Comparison of ENCODE assay signal across 11 cellular contexts in genomic region chr1:164601399-164602141, GRCh38. TPM values are rescaled to one million over a fixed set of nuclear protein-coding genes. Genes with fewer than 3 reads are reported as not detected.
DNase-seq lines count a peak whose midpoint lies in the region; ATAC-seq and TF ChIP-seq lines count a peak whose summit lies in the region.
"Had no signal": no experiment of that assay in that cellular context is flagged by ENCODE, and none has a peak within 500 bp of the region (broad histone marks: within the 10 kb centered on the region; RNA-seq: fewer than 3 reads in every experiment).

No MANE protein-coding gene starts in this region.

- H3K9ac ChIP-seq in NT2/D1 (ENCODE audit: insufficient read length, low read depth) (peak overlapping the region; percentile 6), trophoblast cell (ENCODE audit: low read length) (peak overlapping the region; percentile 12)

- CTCF ChIA-PET in Calu3 (lab: Charles Lee) = interaction anchor here (0.9 to 2.1 kb wide), 6 partner anchors 10 to 186 kb away, joined by 3 to 14 read pairs (median 8); partner anchors contain the start of gene PBX1
- CTCF ChIA-PET in activated CD8-positive, alpha-beta T cell treated with anti-CD3 and anti-CD28 coated beads, Interleukin-2, amount 10 ng/mL, durations not matched to agents 7 days and 5 days (lab: Charles Lee) = no interaction called here

- peak overlapping the region; percentile 55 for H2BK12ac ChIP-seq in trophoblast cell (ENCODE audit: low read length)

- no peak overlapping the region for H4K12ac ChIP-seq in trophoblast cell (ENCODE audit: low read depth, low read length)

- H3K36me3 Mint-ChIP-seq in Calu3 (ENCODE audit: insufficient read depth, unreplicated experiment) = peaks cover 5% of the 10 kb centered on the region
- no peaks in the 10 kb centered on the region for H3K36me3 Mint-ChIP-seq in activated CD8-positive, alpha-beta T cell treated with anti-CD3 and anti-CD28 coated beads, Interleukin-2, amount 10 ng/mL, durations not matched to agents 7 days and 5 days (ENCODE audit: low read depth)
- H3K36me3 Mint-ChIP-seq: CD4-positive, CD25-positive, alpha-beta regulatory T cell; IgD-negative memory B cell had no signal

- H3K4me3 ChIP-seq in NT2/D1 (ENCODE audit: insufficient read length, low read depth) (no peak overlapping the region), gastroesophageal sphincter (peak overlapping the region in 1 of 2 donors; percentile 28), trophoblast cell (ENCODE audit: low read depth, low read length) (no peak overlapping the region)

- H3K27ac ChIP-seq in gastroesophageal sphincter (peak overlapping the region; percentile 6 to 83 (median 76)), trophoblast cell (ENCODE audit: low read depth, low read length) (peak overlapping the region; percentile 92)

- H4K8ac ChIP-seq in trophoblast cell (ENCODE audit: low read depth, low read length) = peak overlapping the region; percentile 23

- no peaks in the 10 kb centered on the region for H3K9me3 Mint-ChIP-seq in Calu3 (ENCODE audit: low read depth, unreplicated experiment)
- no peaks in the 10 kb centered on the region for H3K9me3 Mint-ChIP-seq in activated CD8-positive, alpha-beta T cell treated with anti-CD3 and anti-CD28 coated beads, Interleukin-2, amount 10 ng/mL, durations not matched to agents 7 days and 5 days (ENCODE audit: insufficient read depth)
- H3K9me3 Mint-ChIP-seq: IgD-negative memory B cell had no signal

- 38 to 48% methylated on average over 4 of the region's 5 CpGs for WGBS in gastroesophageal sphincter (ENCODE audit: low coverage in 1 of 2), 2 donors
- no CpG with 5 or more reads among the region's 5 CpGs for WGBS in trophoblast cell (ENCODE audit: extremely low coverage, insufficient coverage, insufficient read length)

- H3K27me3 Mint-ChIP-seq in Calu3 (ENCODE audit: unreplicated experiment) = no peaks in the 10 kb centered on the region
- no peaks in the 10 kb centered on the region for H3K27me3 Mint-ChIP-seq in activated CD8-positive, alpha-beta T cell treated with anti-CD3 and anti-CD28 coated beads, Interleukin-2, amount 10 ng/mL, durations not matched to agents 7 days and 5 days (ENCODE audit: low read depth)
- H3K27me3 Mint-ChIP-seq: CD4-positive, CD25-positive, alpha-beta regulatory T cell; IgD-negative memory B cell had no signal

- no peak overlapping the region for H3K23ac ChIP-seq in trophoblast cell (ENCODE audit: low read length)

- no TSS peak for BruUV-seq in Calu3 (replicated peaks; lab: Mats Ljungman, UMichigan)

- no peak overlapping the region for H2AFZ ChIP-seq in trophoblast cell (ENCODE audit: insufficient read depth, low read length, poor library complexity)

- intact Hi-C loops in Calu3 (cut with micrococcal nuclease; ENCODE audit: unreplicated experiment) = loop anchor here (1.0 kb wide), 1 partner anchor 42 kb away; the partner anchor contains the start of gene PBX1

- peak overlapping the region; percentile 44 for H3K4me3 Mint-ChIP-seq in Calu3 (ENCODE audit: low read depth, unreplicated experiment)
- H3K4me3 Mint-ChIP-seq in activated CD8-positive, alpha-beta T cell treated with anti-CD3 and anti-CD28 coated beads, Interleukin-2, amount 10 ng/mL, durations not matched to agents 7 days and 5 days = no peak overlapping the region
- H3K4me3 Mint-ChIP-seq: CD4-positive, CD25-positive, alpha-beta regulatory T cell; IgD-negative memory B cell had no signal

- H3K79me2 ChIP-seq in trophoblast cell (ENCODE audit: control insufficient read depth, insufficient read depth, low read length, poor library complexity) = peaks cover 5% of the 10 kb centered on the region

- peak overlapping the region; percentile 76 for H3K27ac Mint-ChIP-seq in Calu3 (ENCODE audit: unreplicated experiment)
- no peak overlapping the region for H3K27ac Mint-ChIP-seq in activated CD8-positive, alpha-beta T cell treated with anti-CD3 and anti-CD28 coated beads, Interleukin-2, amount 10 ng/mL, durations not matched to agents 7 days and 5 days
- H3K27ac Mint-ChIP-seq: CD4-positive, CD25-positive, alpha-beta regulatory T cell; IgD-negative memory B cell had no signal

- H3K36me3 ChIP-seq in NT2/D1 (ENCODE audit: insufficient read depth, insufficient read length, low read length) (peaks cover 16% of the 10 kb centered on the region), gastroesophageal sphincter (peaks cover 0 to 12% of the 10 kb centered on the region in 2 donors), trophoblast cell (ENCODE audit: control insufficient read depth in 1 of 2, insufficient read depth in 2 of 2, low read length in 2 of 2) (peaks cover 8 to 11% of the 10 kb centered on the region in 2 experiments)

- no peak for ATAC-seq in gastroesophageal sphincter
- no peak for ATAC-seq in GM18858 (IDR thresholded peaks at IDR 0.05; ENCODE audit: unreplicated experiment)
- ATAC-seq in activated CD8-positive, alpha-beta T cell treated with anti-CD3 and anti-CD28 coated beads, Interleukin-2, amount 10 ng/mL, durations not matched to agents 7 days and 5 days = no peak
- ATAC-seq in HG03469 (IDR thresholded peaks at IDR 0.05; ENCODE audit: unreplicated experiment) = no peak

- peaks cover 37% of the 10 kb centered on the region for H3K4me1 Mint-ChIP-seq in Calu3 (ENCODE audit: low read depth, unreplicated experiment)
- H3K4me1 Mint-ChIP-seq in activated CD8-positive, alpha-beta T cell treated with anti-CD3 and anti-CD28 coated beads, Interleukin-2, amount 10 ng/mL, durations not matched to agents 7 days and 5 days (ENCODE audit: low read depth) = no peaks in the 10 kb centered on the region
- H3K4me1 Mint-ChIP-seq: CD4-positive, CD25-positive, alpha-beta regulatory T cell; IgD-negative memory B cell had no signal

- H2AK5ac ChIP-seq in trophoblast cell (ENCODE audit: low read length) = peak overlapping the region; percentile 32

- H3K18ac ChIP-seq in trophoblast cell (ENCODE audit: low read length) = peak overlapping the region; percentile 49

- DNase-seq in Calu3 (no peak), NT2/D1 (ENCODE audit: low read depth, low spot score) (no peak), trophoblast cell (no peak)
- DNase-seq in activated CD4-positive, CD25-positive, alpha-beta regulatory T cell treated with anti-CD3 and anti-CD28 coated beads, Interleukin-2, amount 50 U/mL, for 72 hours = no peak
- no peak for DNase-seq in activated CD8-positive, alpha-beta T cell treated with anti-CD3 and anti-CD28 coated beads, Interleukin-2, amount 10 ng/mL, durations not matched to agents 7 days and 5 days
- DNase-seq: activated CD8-positive, alpha-beta memory T cell treated with anti-CD3 and anti-CD28 coated beads, Interleukin-2, amount 50 U/mL, for 4 hours; CD4-positive, CD25-positive, alpha-beta regulatory T cell had no signal

- TF ChIP-seq POLR2A in gastroesophageal sphincter (IDR thresholded peaks at IDR 0.05) = no peak

- POLR2A ChIA-PET in activated CD8-positive, alpha-beta T cell treated with anti-CD3 and anti-CD28 coated beads, Interleukin-2, amount 10 ng/mL, durations not matched to agents 7 days and 5 days (lab: Charles Lee) = no interaction called here

- H3K4ac ChIP-seq in trophoblast cell (ENCODE audit: low read depth, low read length) = no peak overlapping the region

- H3K4me1 ChIP-seq in NT2/D1 (ENCODE audit: insufficient read depth, insufficient read length) (peaks cover 14% of the 10 kb centered on the region), gastroesophageal sphincter (peaks cover 18 to 96% (median 20%) of the 10 kb centered on the region in 3 donors), trophoblast cell (ENCODE audit: control insufficient read depth in 1 of 2, insufficient read depth in 2 of 2, low read length in 2 of 2) (peaks cover 17 to 20% of the 10 kb centered on the region in 2 experiments)

- TF ChIP-seq CTCF in Calu3 (IDR thresholded peaks at IDR 0.05; ENCODE audit: unreplicated experiment) = no peak
- TF ChIP-seq CTCF in gastroesophageal sphincter (IDR thresholded peaks at IDR 0.05) = no peak

- peak overlapping the region; percentile 65 for H4K91ac ChIP-seq in trophoblast cell (ENCODE audit: low read depth, low read length)

- H2BK5ac ChIP-seq in trophoblast cell (ENCODE audit: low read depth, low read length, poor library complexity) = peak overlapping the region; percentile 49

- peak overlapping the region; percentile 70 for H2BK120ac ChIP-seq in trophoblast cell (ENCODE audit: insufficient read depth, low read length, poor library complexity)

- peaks cover 16% of the 10 kb centered on the region for H3K79me1 ChIP-seq in trophoblast cell (ENCODE audit: low read length)

- TF ChIP-seq EP300 in gastroesophageal sphincter (IDR thresholded peaks at IDR 0.05) = no peak

- H3K9me3 ChIP-seq in NT2/D1 (ENCODE audit: insufficient read depth, low read length) (no peaks in the 10 kb centered on the region), gastroesophageal sphincter (no peaks in the 10 kb centered on the region), trophoblast cell (ENCODE audit: insufficient read depth, low read depth, low read length) (no peaks in the 10 kb centered on the region)

- H3K4me2 ChIP-seq in trophoblast cell (ENCODE audit: low read length) = peak overlapping the region; percentile 54

- H3K14ac ChIP-seq in trophoblast cell (ENCODE audit: low read length) = peak overlapping the region; percentile 54

- H3K27me3 ChIP-seq in NT2/D1 (ENCODE audit: insufficient read depth, insufficient read length) = no peaks in the 10 kb centered on the region
- H3K27me3 ChIP-seq in gastroesophageal sphincter = no peaks in the 10 kb centered on the region
- H3K27me3 ChIP-seq in trophoblast cell (ENCODE audit: insufficient read depth, low read length) = no peaks in the 10 kb centered on the region

RNA-seq across cellular contexts. Expression of gene PBX1, which starts 42.6 kb away (rescaled TPM):
- total RNA-seq in Calu3 (2022) (21.8 and 22.5 TPM in 2 replicates), gastroesophageal sphincter (100 to 1,000 TPM in 3 of 4 donors, 10 to 100 TPM in 1; 75.8 to 177 (median 140) TPM)
- polyA plus RNA-seq in trophoblast cell (2013) = 67.5 and 74.6 TPM in 2 replicates
- not detected for total RNA-seq in activated CD8-positive, alpha-beta T cell treated with anti-CD3 and anti-CD28 coated beads, Interleukin-2, amount 10 ng/mL, durations not matched to agents 7 days and 5 days

Comparison
In these comparisons a context has a peak if more than half of its experiments do, and no peak if none do; other contexts are left out.
1. RNA of gene PBX1, which starts 42.6 kb away (total RNA-seq): 75.8 to 177 TPM in gastroesophageal sphincter and 21.8 to 22.5 TPM in Calu3; not detected in activated CD8-positive, alpha-beta T cell treated with anti-CD3 and anti-CD28 coated beads, Interleukin-2, amount 10 ng/mL, durations not matched to agents 7 days and 5 days; every median in the first group is over 10 times any median in the second.